In the genomic region with DNA sequence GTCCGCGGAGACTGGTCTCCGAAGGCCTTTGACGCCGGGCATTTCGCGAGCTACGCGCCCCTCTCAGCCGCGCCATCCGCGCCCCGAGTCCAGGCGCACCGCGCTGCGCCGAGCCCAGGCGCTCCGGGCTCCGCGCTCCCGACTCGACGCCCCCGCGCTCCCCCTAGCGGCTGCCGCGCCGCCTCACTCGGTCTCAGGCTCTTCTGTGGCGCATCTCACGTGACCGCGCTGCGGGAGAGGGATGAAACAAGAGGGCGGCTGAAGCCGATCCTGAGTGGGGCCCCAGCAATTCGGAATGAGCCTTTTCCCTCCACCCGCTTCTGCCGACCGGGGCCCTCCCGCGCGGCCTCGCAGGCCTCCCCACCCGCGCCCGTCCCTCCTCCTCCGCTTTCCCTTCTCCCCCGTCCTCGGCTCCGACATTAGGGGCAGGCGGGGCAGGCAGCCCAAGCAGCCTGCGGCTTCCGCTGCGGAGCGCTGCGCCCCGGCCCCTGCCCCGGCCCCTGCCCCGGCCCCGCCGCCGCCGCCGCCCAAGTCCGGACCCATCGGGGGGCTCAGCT, we compare ENCODE assay signal across 8 cellular contexts.
DNase-seq lines count a peak whose midpoint lies in the region; ATAC-seq and TF ChIP-seq lines count a peak whose summit lies in the region.

No MANE protein-coding gene starts in this region.

- ATAC-seq in GM18909 (IDR thresholded peaks at IDR 0.05; ENCODE audit: poor library complexity, unreplicated experiment) (peak; percentile 86), HG03159 (IDR thresholded peaks at IDR 0.05; ENCODE audit: unreplicated experiment) (peak; percentile 82)

- TF ChIP-seq CTCF in choroid plexus epithelial cell (conservative IDR thresholded peaks at IDR 0.05; ENCODE audit: low read depth, low read length), result peak; percentile 70

- DNase-seq in AG20443 (ENCODE audit: low spot score) (peak; percentile 93), NCI-H2227 treated with DMSO at 0.1 percent for 48 hours (lab: John Stamatoyannopoulos, UW) (peak; percentile 88), choroid plexus epithelial cell (ENCODE audit: low read depth) (peak; percentile 84), left kidney (ENCODE audit: low read depth, low spot score) (peak; percentile 97)
- peak; percentile 86 for DNase-seq in activated CD4-positive, alpha-beta T cell treated with anti-CD3 and anti-CD28 coated beads for 1 hour
- DNase-seq in stimulated activated CD4-positive, alpha-beta T cell treated with anti-CD3 and anti-CD28 coated beads, Interleukin-2, amount 100 ng/mL, for 24 hours, result peak; percentile 94 to 95

- peak overlapping the region; percentile 80 for H3K4me3 ChIP-seq in choroid plexus epithelial cell (ENCODE audit: low read depth, low read length)

Comparison
In these comparisons a context has a peak if more than half of its experiments do, and no peak if none do; other contexts are left out.
1. Peak in every context shown above with its lines: DNase-seq, ATAC-seq and H3K4me3 ChIP-seq.